In the genomic region with DNA sequence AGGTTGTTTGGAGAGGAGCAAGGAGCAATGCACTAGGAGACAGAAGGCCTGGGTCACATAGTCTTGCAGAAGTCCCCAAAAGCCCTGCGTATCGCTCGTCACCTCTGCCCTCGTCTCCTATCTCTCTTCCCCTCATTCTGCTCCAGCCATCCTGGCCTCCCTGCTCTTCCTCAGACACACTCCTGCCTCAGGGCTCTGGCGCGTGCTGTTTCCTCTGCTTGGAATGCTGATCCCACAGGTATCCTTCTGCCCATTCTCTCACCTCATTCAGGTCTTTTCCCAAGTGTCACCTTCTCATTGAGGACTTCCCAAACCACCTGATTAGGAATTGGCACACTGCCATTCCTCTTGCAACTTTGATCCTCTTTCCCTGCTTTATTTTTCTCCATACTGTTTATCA, we compare ENCODE assay signal across 20 cellular contexts. TPM values are rescaled to one million over a fixed set of nuclear protein-coding genes. Genes with fewer than 3 reads are reported as not detected.
DNase-seq lines count a peak whose midpoint lies in the region; FAIRE-seq and TF ChIP-seq lines count a peak whose summit lies in the region.
"Had no signal": no experiment of that assay in that cellular context is flagged by ENCODE, and none has a peak within 500 bp of the region (broad histone marks: within the 10 kb centered on the region; RNA-seq: fewer than 3 reads in every experiment).

No MANE protein-coding gene starts in this region.

- peaks cover 9% of the 10 kb centered on the region for H3K27me3 Mint-ChIP-seq in brain

- H2BK12ac ChIP-seq in trophoblast cell (ENCODE audit: low read length) = no peak overlapping the region

- H3K4me2 ChIP-seq in trophoblast cell (ENCODE audit: low read length) = no peak overlapping the region
- H3K4me2 ChIP-seq: KMS-11, SK-N-SH had no signal

- peak overlapping the region in 3 of 5 experiments; percentile 26 to 80 (median 62) for H3K27ac Mint-ChIP-seq in brain
- H3K27ac Mint-ChIP-seq: CD14-positive monocyte had no signal

- H3K27me3 ChIP-seq in trophoblast cell (ENCODE audit: insufficient read depth, low read length) = no peaks in the 10 kb centered on the region

- no peak overlapping the region for H2AFZ ChIP-seq in trophoblast cell (ENCODE audit: insufficient read depth, low read length, poor library complexity)

- DNase-seq in NCI-H2171 treated with DMSO at 0.1 percent for 48 hours (lab: John Stamatoyannopoulos, UW) = peak; percentile 27
- DNase-seq in NCI-H2171 (lab: John Stamatoyannopoulos, UW) = no peak
- DNase-seq in HTR-8/SVneo (ENCODE audit: insufficient read length, low spot score) = no peak
- DNase-seq in trophoblast cell = peak; percentile 76 to 77
- no peak for DNase-seq in cortex of kidney (lab: John Stamatoyannopoulos, UW)
- DNase-seq in HT-29 (ENCODE audit: low spot score) = no peak
- DNase-seq: 8988T, DMS79 treated with DMSO at 0.1 percent for 48 hours, MM.1S, NCI-H2029, NCI-H446 treated with DMSO at 0.1 percent for 48 hours, SK-N-SH had no signal

- no peak for TF ChIP-seq CTCF in brain (conservative IDR thresholded peaks at IDR 0.05)

- peaks cover 5 to 9% of the 10 kb centered on the region in 2 experiments for H3K4me1 ChIP-seq in trophoblast cell (ENCODE audit: control insufficient read depth in 1 of 2, insufficient read depth in 2 of 2, low read length in 2 of 2)
- H3K4me1 ChIP-seq: BE2C had no signal

- no peak overlapping the region for H3K27ac ChIP-seq in trophoblast cell (ENCODE audit: low read depth, low read length)
- H3K27ac ChIP-seq: KMS-11 had no signal

- no peak overlapping the region for H3K4me3 Mint-ChIP-seq in brain

- H4K12ac ChIP-seq in trophoblast cell (ENCODE audit: low read depth, low read length) = no peak overlapping the region

- H4K91ac ChIP-seq in trophoblast cell (ENCODE audit: low read depth, low read length) = no peak overlapping the region

- no peak overlapping the region for H3K23ac ChIP-seq in trophoblast cell (ENCODE audit: low read length)

- no peaks in the 10 kb centered on the region for H3K36me3 ChIP-seq in trophoblast cell (ENCODE audit: control insufficient read depth in 1 of 2, insufficient read depth in 2 of 2, low read length in 2 of 2)
- H3K36me3 ChIP-seq: BE2C had no signal

- H3K18ac ChIP-seq in trophoblast cell (ENCODE audit: low read length) = no peak overlapping the region

- H3K14ac ChIP-seq in trophoblast cell (ENCODE audit: low read length) = no peak overlapping the region

- H3K9ac ChIP-seq in trophoblast cell (ENCODE audit: low read length) = no peak overlapping the region
- H3K9ac ChIP-seq: KMS-11, SK-N-SH had no signal

- H3K9me3 ChIP-seq in trophoblast cell (ENCODE audit: insufficient read depth, low read depth, low read length) = no peaks in the 10 kb centered on the region
- H3K9me3 ChIP-seq: BE2C, SK-N-SH had no signal

- H3K4me1 Mint-ChIP-seq in brain = peaks cover 52% of the 10 kb centered on the region

- H2BK120ac ChIP-seq in trophoblast cell (ENCODE audit: insufficient read depth, low read length, poor library complexity) = no peak overlapping the region

- no peak overlapping the region for H2BK5ac ChIP-seq in trophoblast cell (ENCODE audit: low read depth, low read length, poor library complexity)

- H3K4ac ChIP-seq in trophoblast cell (ENCODE audit: low read depth, low read length) = no peak overlapping the region

- no peak overlapping the region for H2AK5ac ChIP-seq in trophoblast cell (ENCODE audit: low read length)

- H3K79me1 ChIP-seq in trophoblast cell (ENCODE audit: low read length) = no peaks in the 10 kb centered on the region

- no peak overlapping the region for H4K8ac ChIP-seq in trophoblast cell (ENCODE audit: low read depth, low read length)

- H3K4me3 ChIP-seq in trophoblast cell (ENCODE audit: low read depth, low read length) = no peak overlapping the region

- FAIRE-seq in HTR-8/SVneo (lab: Jason Lieb, UNC) = peak; percentile 67
- FAIRE-seq: GM19239, H54 had no signal

- peaks cover 0 to 21% (median 8%) of the 10 kb centered on the region in 5 experiments for H3K9me3 Mint-ChIP-seq in brain

- no peaks in the 10 kb centered on the region for H3K79me2 ChIP-seq in trophoblast cell (ENCODE audit: control insufficient read depth, insufficient read depth, low read length, poor library complexity)

- H3K36me3 Mint-ChIP-seq in brain = no peaks in the 10 kb centered on the region
- H3K36me3 Mint-ChIP-seq: CD14-positive monocyte had no signal

- WGBS in trophoblast cell (ENCODE audit: extremely low coverage, insufficient coverage, insufficient read length) = no CpG with 5 or more reads among the region's 6 CpGs

RNA-seq across cellular contexts. Expression of a gene that starts 9.0 kb away (rescaled TPM):
- 1.1 TPM for polyA plus RNA-seq in brain (ENCODE audit: insufficient read depth, low read depth, low replicate concordance)
- 10.2 TPM in 2 replicates for polyA plus RNA-seq in trophoblast cell (2013)
- 1.5 and 3.5 TPM in 2 replicates for total RNA-seq in HT-29 (2014; rRNA removed; shearing (Covaris generic))
- polyA plus RNA-seq: CD14-positive monocyte had no signal

RNA-seq across cellular contexts. Expression of a gene that starts 11.2 kb away (rescaled TPM):
- polyA plus RNA-seq in brain (ENCODE audit: insufficient read depth, low read depth, low replicate concordance) = 8.3 TPM
- 11.1 and 11.8 TPM in 2 replicates for polyA plus RNA-seq in trophoblast cell (2013)
- total RNA-seq in HT-29 (2014; rRNA removed; shearing (Covaris generic)) = 40.2 and 44.7 TPM in 2 replicates

RNA-seq across cellular contexts. Expression of a gene that starts 49.2 kb away (rescaled TPM):
- polyA plus RNA-seq in brain (ENCODE audit: insufficient read depth, low read depth, low replicate concordance) = 10.3 TPM
- 2.9 and 3.4 TPM in 2 replicates for polyA plus RNA-seq in trophoblast cell (2013)
- not detected in 2 replicates for total RNA-seq in HT-29 (2014; rRNA removed; shearing (Covaris generic))
- total RNA-seq: Calu3, HT1080 had no signal
- polyA plus RNA-seq: CD14-positive monocyte had no signal

Comparison
In these comparisons a context has a peak if more than half of its experiments do, and no peak if none do; other contexts are left out.
1. DNase-seq: peak in NCI-H2171 treated with DMSO at 0.1 percent for 48 hours (single experiment) and trophoblast cell (2 of 2); none in NCI-H2171 (single experiment), HTR-8/SVneo (single experiment), cortex of kidney (single experiment) and HT-29 (single experiment).